Comparison of ENCODE assay signal across 1 cellular context in the genomic region with DNA sequence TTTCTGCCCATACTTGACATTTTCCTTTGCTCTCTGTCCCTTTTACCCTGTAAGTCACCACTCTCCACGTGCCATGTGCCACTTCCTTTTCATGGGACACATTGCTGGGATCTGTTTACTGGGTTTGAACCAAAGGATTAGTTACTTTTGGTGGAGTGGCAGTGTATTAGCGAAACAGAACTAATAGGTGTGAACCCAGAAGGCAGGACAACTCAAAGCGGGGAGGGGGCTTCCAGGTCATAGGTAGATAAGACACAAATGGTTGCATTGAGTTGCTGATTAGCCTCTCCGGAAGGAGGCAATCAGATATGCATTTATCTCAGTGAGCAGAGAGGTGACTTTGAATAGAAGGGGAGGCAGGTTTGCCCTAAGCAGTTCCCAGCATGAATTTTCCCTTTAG.
A peak's percentile ranks its signal among the peaks of the same experiment; 100 is the strongest.
TF ChIP-seq lines count a peak whose summit lies in the region.

No MANE protein-coding gene starts in this region.

TF ChIP-seq in K562, 482 proteins besides CTCF, POLR2A, EP300 and RAD21 (continued from another document and continues in another):
- TF ChIP-seq, protein P1, sequence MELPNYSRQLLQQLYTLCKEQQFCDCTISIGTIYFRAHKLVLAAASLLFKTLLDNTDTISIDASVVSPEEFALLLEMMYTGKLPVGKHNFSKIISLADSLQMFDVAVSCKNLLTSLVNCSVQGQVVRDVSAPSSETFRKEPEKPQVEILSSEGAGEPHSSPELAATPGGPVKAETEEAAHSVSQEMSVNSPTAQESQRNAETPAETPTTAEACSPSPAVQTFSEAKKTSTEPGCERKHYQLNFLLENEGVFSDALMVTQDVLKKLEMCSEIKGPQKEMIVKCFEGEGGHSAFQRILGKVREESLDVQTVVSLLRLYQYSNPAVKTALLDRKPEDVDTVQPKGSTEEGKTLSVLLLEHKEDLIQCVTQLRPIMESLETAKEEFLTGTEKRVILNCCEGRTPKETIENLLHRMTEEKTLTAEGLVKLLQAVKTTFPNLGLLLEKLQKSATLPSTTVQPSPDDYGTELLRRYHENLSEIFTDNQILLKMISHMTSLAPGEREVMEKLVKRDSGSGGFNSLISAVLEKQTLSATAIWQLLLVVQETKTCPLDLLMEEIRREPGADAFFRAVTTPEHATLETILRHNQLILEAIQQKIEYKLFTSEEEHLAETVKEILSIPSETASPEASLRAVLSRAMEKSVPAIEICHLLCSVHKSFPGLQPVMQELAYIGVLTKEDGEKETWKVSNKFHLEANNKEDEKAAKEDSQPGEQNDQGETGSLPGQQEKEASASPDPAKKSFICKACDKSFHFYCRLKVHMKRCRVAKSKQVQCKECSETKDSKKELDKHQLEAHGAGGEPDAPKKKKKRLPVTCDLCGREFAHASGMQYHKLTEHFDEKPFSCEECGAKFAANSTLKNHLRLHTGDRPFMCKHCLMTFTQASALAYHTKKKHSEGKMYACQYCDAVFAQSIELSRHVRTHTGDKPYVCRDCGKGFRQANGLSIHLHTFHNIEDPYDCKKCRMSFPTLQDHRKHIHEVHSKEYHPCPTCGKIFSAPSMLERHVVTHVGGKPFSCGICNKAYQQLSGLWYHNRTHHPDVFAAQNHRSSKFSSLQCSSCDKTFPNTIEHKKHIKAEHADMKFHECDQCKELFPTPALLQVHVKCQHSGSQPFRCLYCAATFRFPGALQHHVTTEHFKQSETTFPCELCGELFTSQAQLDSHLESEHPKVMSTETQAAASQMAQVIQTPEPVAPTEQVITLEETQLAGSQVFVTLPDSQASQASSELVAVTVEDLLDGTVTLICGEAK (IDR thresholded peaks at IDR 0.05) = no peak
- TF ChIP-seq, protein P1 (CRISPR knock-in tag; IDR thresholded peaks at IDR 0.05) = no peak
- TF ChIP-seq MTA3 (IDR thresholded peaks at IDR 0.05; ENCODE audit: borderline replicate concordance) (peak; percentile 70), ZNF644 (tag; IDR thresholded peaks at IDR 0.05; ENCODE audit: low read depth) (no peak), ZBTB7A (IDR thresholded peaks at IDR 0.05; ENCODE audit: borderline replicate concordance, control insufficient read depth, low read depth, low read length) (peak; percentile 63; the same call in 1 of the 2 replicates), HNRNPK (IDR thresholded peaks at IDR 0.05; ENCODE audit: low read depth, low read length, poor library complexity, severe bottlenecking) (no peak), ZNF436 (CRISPR knock-in tag; IDR thresholded peaks at IDR 0.05) (no peak)
- TF ChIP-seq, protein P2, sequence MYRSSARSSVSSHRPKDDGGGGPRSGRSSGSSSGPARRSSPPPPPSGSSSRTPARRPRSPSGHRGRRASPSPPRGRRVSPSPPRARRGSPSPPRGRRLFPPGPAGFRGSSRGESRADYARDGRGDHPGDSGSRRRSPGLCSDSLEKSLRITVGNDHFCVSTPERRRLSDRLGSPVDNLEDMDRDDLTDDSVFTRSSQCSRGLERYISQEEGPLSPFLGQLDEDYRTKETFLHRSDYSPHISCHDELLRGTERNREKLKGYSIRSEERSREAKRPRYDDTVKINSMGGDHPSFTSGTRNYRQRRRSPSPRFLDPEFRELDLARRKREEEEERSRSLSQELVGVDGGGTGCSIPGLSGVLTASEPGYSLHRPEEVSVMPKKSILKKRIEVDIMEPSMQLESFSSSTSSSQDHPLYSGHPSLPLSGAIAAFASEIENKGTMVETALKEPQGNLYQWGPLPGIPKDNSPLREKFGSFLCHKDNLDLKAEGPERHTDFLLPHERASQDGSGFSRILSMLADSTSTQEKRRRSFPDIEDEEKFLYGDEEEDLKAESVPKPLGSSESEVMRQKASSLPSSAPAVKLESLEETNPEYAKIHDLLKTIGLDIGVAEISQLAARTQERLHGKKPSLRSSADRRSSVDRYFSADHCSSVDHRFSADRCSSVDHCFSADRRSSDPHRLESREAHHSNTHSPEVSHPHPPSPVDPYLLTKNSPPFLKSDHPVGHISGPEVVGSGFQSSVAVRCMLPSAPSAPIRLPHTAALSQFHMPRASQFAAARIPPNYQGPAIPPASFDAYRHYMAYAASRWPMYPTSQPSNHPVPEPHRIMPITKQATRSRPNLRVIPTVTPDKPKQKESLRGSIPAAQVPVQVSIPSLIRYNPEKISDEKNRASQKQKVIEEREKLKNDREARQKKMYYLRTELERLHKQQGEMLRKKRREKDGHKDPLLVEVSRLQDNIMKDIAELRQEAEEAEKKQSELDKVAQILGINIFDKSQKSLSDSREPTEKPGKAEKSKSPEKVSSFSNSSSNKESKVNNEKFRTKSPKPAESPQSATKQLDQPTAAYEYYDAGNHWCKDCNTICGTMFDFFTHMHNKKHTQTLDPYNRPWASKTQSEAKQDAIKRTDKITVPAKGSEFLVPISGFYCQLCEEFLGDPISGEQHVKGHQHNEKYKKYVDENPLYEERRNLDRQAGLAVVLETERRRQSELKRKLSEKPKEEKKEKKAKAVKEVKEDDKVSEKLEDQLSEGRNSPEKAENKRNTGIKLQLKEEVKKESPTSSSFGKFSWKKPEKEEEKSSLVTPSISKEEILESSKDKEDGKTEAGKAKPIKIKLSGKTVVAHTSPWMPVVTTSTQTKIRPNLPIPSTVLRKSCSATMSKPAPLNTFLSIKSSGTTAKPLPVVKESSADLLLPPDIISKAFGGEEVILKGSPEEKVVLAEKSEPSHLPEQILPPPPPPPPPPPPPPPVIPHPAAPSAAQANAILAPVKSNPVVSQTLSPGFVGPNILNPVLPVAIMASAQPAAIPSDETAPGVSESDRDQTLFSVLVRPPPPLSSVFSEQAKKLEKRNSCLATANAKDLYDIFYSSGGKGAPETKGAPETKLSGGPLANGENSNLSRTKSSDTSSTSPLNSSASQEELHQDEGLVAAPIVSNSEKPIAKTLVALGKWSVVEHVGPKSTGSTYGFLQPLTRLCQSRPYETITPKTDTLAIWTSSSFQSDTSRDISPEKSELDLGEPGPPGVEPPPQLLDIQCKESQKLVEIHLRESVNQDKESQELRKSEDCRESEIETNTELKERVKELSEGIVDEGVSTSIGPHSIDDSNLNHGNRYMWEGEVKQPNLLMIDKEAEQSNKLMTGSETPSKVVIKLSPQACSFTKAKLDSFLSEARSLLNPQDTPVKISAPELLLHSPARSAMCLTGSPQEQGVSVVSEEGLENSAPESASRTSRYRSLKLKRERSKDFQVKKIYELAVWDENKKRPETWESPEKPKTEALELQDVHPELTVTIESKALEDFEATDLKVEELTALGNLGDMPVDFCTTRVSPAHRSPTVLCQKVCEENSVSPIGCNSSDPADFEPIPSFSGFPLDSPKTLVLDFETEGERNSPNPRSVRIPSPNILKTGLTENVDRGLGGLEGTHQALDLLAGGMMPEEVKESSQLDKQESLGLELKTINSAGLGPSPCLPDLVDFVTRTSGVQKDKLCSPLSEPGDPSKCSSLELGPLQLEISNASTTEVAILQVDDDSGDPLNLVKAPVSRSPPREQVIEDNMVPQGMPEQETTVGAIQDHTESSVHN (IDR thresholded peaks at IDR 0.05; ENCODE audit: borderline replicate concordance in 1 of 2, low read depth in 1 of 2) = no peak
- TF ChIP-seq, protein P3, sequence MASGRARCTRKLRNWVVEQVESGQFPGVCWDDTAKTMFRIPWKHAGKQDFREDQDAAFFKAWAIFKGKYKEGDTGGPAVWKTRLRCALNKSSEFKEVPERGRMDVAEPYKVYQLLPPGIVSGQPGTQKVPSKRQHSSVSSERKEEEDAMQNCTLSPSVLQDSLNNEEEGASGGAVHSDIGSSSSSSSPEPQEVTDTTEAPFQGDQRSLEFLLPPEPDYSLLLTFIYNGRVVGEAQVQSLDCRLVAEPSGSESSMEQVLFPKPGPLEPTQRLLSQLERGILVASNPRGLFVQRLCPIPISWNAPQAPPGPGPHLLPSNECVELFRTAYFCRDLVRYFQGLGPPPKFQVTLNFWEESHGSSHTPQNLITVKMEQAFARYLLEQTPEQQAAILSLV (tag; IDR thresholded peaks at IDR 0.05) = no peak
- TF ChIP-seq, protein P4, sequence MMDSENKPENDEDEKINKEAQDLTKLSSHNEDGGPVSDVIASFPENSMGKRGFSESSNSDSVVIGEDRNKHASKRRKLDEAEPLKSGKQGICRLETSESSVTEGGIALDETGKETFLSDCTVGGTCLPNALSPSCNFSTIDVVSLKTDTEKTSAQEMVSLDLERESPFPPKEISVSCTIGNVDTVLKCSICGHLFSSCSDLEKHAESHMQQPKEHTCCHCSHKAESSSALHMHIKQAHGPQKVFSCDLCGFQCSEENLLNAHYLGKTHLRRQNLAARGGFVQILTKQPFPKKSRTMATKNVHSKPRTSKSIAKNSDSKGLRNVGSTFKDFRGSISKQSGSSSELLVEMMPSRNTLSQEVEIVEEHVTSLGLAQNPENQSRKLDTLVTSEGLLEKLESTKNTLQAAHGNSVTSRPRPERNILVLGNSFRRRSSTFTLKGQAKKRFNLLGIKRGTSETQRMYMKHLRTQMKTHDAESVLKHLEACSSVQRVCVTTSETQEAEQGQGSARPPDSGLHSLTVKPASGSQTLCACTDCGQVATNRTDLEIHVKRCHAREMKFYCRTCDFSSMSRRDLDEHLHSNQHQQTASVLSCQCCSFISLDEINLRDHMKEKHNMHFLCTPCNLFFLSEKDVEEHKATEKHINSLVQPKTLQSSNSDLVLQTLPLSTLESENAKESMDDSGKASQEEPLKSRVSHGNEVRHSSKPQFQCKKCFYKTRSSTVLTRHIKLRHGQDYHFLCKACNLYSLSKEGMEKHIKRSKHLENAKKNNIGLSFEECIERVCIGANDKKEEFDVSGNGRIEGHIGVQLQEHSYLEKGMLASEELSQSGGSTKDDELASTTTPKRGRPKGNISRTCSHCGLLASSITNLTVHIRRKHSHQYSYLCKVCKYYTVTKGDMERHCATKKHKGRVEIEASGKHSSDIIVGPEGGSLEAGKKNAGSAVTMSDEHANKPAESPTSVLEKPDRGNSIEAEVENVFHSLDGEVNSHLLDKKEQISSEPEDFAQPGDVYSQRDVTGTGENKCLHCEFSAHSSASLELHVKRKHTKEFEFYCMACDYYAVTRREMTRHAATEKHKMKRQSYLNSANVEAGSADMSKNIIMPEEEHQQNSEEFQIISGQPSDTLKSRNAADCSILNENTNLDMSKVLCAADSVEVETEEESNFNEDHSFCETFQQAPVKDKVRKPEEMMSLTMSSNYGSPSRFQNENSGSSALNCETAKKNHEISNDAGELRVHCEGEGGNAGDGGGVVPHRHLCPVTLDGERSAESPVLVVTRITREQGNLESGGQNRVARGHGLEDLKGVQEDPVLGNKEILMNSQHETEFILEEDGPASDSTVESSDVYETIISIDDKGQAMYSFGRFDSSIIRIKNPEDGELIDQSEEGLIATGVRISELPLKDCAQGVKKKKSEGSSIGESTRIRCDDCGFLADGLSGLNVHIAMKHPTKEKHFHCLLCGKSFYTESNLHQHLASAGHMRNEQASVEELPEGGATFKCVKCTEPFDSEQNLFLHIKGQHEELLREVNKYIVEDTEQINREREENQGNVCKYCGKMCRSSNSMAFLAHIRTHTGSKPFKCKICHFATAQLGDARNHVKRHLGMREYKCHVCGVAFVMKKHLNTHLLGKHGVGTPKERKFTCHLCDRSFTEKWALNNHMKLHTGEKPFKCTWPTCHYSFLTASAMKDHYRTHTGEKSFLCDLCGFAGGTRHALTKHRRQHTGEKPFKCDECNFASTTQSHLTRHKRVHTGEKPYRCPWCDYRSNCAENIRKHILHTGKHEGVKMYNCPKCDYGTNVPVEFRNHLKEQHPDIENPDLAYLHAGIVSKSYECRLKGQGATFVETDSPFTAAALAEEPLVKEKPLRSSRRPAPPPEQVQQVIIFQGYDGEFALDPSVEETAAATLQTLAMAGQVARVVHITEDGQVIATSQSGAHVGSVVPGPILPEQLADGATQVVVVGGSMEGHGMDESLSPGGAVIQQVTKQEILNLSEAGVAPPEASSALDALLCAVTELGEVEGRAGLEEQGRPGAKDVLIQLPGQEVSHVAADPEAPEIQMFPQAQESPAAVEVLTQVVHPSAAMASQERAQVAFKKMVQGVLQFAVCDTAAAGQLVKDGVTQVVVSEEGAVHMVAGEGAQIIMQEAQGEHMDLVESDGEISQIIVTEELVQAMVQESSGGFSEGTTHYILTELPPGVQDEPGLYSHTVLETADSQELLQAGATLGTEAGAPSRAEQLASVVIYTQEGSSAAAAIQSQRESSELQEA (IDR thresholded peaks at IDR 0.05; ENCODE audit: low read depth) = no peak
- TF ChIP-seq, protein P5, sequence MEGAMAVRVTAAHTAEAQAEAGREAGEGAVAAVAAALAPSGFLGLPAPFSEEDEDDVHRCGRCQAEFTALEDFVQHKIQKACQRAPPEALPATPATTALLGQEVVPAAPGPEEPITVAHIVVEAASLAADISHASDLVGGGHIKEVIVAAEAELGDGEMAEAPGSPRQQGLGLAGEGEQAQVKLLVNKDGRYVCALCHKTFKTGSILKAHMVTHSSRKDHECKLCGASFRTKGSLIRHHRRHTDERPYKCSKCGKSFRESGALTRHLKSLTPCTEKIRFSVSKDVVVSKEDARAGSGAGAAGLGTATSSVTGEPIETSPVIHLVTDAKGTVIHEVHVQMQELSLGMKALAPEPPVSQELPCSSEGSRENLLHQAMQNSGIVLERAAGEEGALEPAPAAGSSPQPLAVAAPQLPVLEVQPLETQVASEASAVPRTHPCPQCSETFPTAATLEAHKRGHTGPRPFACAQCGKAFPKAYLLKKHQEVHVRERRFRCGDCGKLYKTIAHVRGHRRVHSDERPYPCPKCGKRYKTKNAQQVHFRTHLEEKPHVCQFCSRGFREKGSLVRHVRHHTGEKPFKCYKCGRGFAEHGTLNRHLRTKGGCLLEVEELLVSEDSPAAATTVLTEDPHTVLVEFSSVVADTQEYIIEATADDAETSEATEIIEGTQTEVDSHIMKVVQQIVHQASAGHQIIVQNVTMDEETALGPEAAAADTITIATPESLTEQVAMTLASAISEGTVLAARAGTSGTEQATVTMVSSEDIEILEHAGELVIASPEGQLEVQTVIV (CRISPR knock-in tag; IDR thresholded peaks at IDR 0.05; ENCODE audit: borderline replicate concordance) = no peak
